9 cellular contexts compared by ENCODE assay signal in genomic region chr1:24688621-24689195, GRCh38. TPM values are rescaled to one million over a fixed set of nuclear protein-coding genes. Genes with fewer than 3 reads are reported as not detected.
DNase-seq lines count a peak whose midpoint lies in the region; ATAC-seq and TF ChIP-seq lines count a peak whose summit lies in the region.
"Had no signal": no experiment of that assay in that cellular context is flagged by ENCODE, and none has a peak within 500 bp of the region (broad histone marks: within the 10 kb centered on the region; RNA-seq: fewer than 3 reads in every experiment).

No MANE protein-coding gene starts in this region.

- peak; percentile 29 to 87 (median 80) for TF ChIP-seq CTCF in prostate gland (IDR thresholded peaks at IDR 0.05)

- intact Hi-C loops in Right ventricle myocardium superior (cut with DNase I) (loop anchor here (2.0 kb wide), 1 partner anchor 142 kb away; no protein-coding TSS in a partner anchor), prostate gland (cut with DNase I) (loop anchor here (2.0 kb wide), 1 partner anchor 142 kb away; no protein-coding TSS in a partner anchor)

- H3K4me3 ChIP-seq in prostate gland = no peak overlapping the region

- no peaks in the 10 kb centered on the region for H3K9me3 ChIP-seq in prostate gland

- no peaks in the 10 kb centered on the region for H3K4me1 ChIP-seq in prostate gland (replicated peaks)

- no peaks in the 10 kb centered on the region for H3K27me3 ChIP-seq in prostate gland (replicated peaks; ENCODE audit: insufficient read depth)

- H3K27ac Mint-ChIP-seq in activated naive CD4-positive, alpha-beta T cell treated with anti-CD3 and anti-CD28 coated beads, Interleukin-2, amount 50 U/mL, for 72 hours = no peak overlapping the region
- H3K27ac Mint-ChIP-seq: dendritic cell treated with granulocyte-macrophage colony-stimulating factor and Interleukin-4, amounts not matched to agents 40 ng/mL and 50 ng/mL, for 4 days had no signal

- H3K36me3 Mint-ChIP-seq in activated naive CD4-positive, alpha-beta T cell treated with anti-CD3 and anti-CD28 coated beads, Interleukin-2, amount 50 U/mL, for 72 hours = no peaks in the 10 kb centered on the region

- no peaks in the 10 kb centered on the region for H3K9me3 Mint-ChIP-seq in activated naive CD4-positive, alpha-beta T cell treated with anti-CD3 and anti-CD28 coated beads, Interleukin-2, amount 50 U/mL, for 72 hours
- H3K9me3 Mint-ChIP-seq: dendritic cell treated with granulocyte-macrophage colony-stimulating factor and Interleukin-4, amounts not matched to agents 40 ng/mL and 50 ng/mL, for 4 days had no signal

- ATAC-seq in activated naive CD4-positive, alpha-beta T cell treated with anti-CD3 and anti-CD28 coated beads, Interleukin-2, amount 50 U/mL, for 72 hours = peak; percentile 85 to 87
- peak; percentile 92 for ATAC-seq in Right ventricle myocardium superior (ENCODE audit: poor library complexity)
- ATAC-seq in GM21526 (IDR thresholded peaks at IDR 0.05; ENCODE audit: low FRiP score, unreplicated experiment) = no peak
- ATAC-seq in HG02759 (IDR thresholded peaks at IDR 0.05; ENCODE audit: unreplicated experiment) = no peak

- WGBS in prostate gland = 42% methylated on average over 13 of the region's 13 CpGs

- no peak overlapping the region for H3K27ac ChIP-seq in prostate gland

- H3K36me3 ChIP-seq in prostate gland = no peaks in the 10 kb centered on the region

- DNase-seq in ELF-1 (ENCODE audit: low read depth, low spot score) = peak; percentile 92
- DNase-seq in MV-4-11 (lab: John Stamatoyannopoulos, UW) = peak; percentile 69
- peak; percentile 55 for DNase-seq in SKM-1 (lab: John Stamatoyannopoulos, UW; ENCODE audit: unreplicated experiment)
- DNase-seq in activated naive CD4-positive, alpha-beta T cell treated with anti-CD3 and anti-CD28 coated beads, Interleukin-2, amount 50 U/mL, for 72 hours (ENCODE audit: low spot score in 2 of 2) = peak; percentile 58 to 70
- peak; percentile 83 for DNase-seq in Right ventricle myocardium superior
- peak; percentile 54 for DNase-seq in prostate gland (ENCODE audit: low spot score)

- no peak for TF ChIP-seq POLR2A in prostate gland (IDR thresholded peaks at IDR 0.05)

RNA-seq across cellular contexts. Expression of gene SRRM1, which starts 45.6 kb away (rescaled TPM):
- 100 to 1,000 TPM; 208 to 250 TPM for total RNA-seq in activated naive CD4-positive, alpha-beta T cell treated with anti-CD3 and anti-CD28 coated beads, Interleukin-2, amount 50 U/mL, for 72 hours
- total RNA-seq in Right ventricle myocardium superior = 50.4 TPM
- total RNA-seq in prostate gland = 100 to 1,000 TPM; 119 to 147 TPM

RNA-seq across cellular contexts. Expression of gene CLIC4, which starts 56.5 kb away (rescaled TPM):
- 10 to 100 TPM; 16.2 to 30.0 TPM for total RNA-seq in activated naive CD4-positive, alpha-beta T cell treated with anti-CD3 and anti-CD28 coated beads, Interleukin-2, amount 50 U/mL, for 72 hours
- total RNA-seq in Right ventricle myocardium superior = 334 TPM
- total RNA-seq in prostate gland = 100 to 1,000 TPM in 1 of 2 donors, 10 to 100 TPM in 1; 77.2 to 124 TPM

Comparison
In these comparisons a context has a peak if more than half of its experiments do, and no peak if none do; other contexts are left out.
1. ATAC-seq: peak in activated naive CD4-positive, alpha-beta T cell treated with anti-CD3 and anti-CD28 coated beads, Interleukin-2, amount 50 U/mL, for 72 hours (2 of 2) and Right ventricle myocardium superior (single experiment); none in GM21526 (single experiment) and HG02759 (single experiment).
2. Peak in every context shown above with its lines, with median percentiles within 50 percentile points of each other: DNase-seq.